ENCODE assay signal across 23 cellular contexts in the genomic region with DNA sequence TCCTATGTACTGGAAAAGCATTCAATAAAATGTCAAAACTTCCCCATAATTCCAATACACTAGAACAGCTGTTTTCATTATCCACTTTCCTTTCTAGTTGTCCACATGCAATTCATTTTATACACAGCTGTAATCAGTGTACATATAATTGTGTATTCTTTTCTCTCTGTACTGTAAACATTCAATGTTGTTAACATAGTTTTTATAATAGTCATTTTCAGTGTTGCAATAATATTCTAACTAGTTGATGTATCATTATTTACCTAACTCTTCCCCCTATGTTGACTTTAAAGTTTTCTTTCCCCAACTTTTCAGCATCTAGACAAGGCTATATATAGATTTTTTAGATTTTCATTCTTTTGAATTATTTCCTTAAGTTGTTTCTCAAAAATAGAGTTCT. TPM values are rescaled to one million over a fixed set of nuclear protein-coding genes. Genes with fewer than 3 reads are reported as not detected.
DNase-seq lines count a peak whose midpoint lies in the region; ATAC-seq, FAIRE-seq and TF ChIP-seq lines count a peak whose summit lies in the region.
"Had no signal": no experiment of that assay in that cellular context is flagged by ENCODE, and none has a peak within 500 bp of the region (broad histone marks: within the 10 kb centered on the region; RNA-seq: fewer than 3 reads in every experiment).

No MANE protein-coding gene starts in this region.

- H3K4me1 Mint-ChIP-seq in type B pancreatic cell (ENCODE audit: unreplicated experiment), result no peaks in the 10 kb centered on the region

- peak; percentile 39 for FAIRE-seq in pancreas (lab: Jason Lieb, UNC)

- H3K27ac ChIP-seq in RWPE2 (ENCODE audit: poor library complexity, severe bottlenecking) (no peak overlapping the region), pancreas (no peak overlapping the region)
- H3K27ac ChIP-seq: colonic mucosa, RWPE1, transverse colon, VCaP had no signal

- ATAC-seq in RWPE2 (ENCODE audit: low read depth) (peak; percentile 76), pancreas (no peak), HG03354 (IDR thresholded peaks at IDR 0.05; ENCODE audit: poor library complexity, severe bottlenecking, unreplicated experiment) (no peak)
- ATAC-seq: naive thymus-derived CD8-positive, alpha-beta T cell; stimulated activated naive CD8-positive, alpha-beta T cell treated with anti-CD3 and anti-CD28 coated beads, Interleukin-15, amount 100 ng/mL, for 72 hours had no signal

- H3K9me3 Mint-ChIP-seq in type B pancreatic cell, result peaks cover 5% of the 10 kb centered on the region

- peaks cover 7% of the 10 kb centered on the region for H3K36me3 Mint-ChIP-seq in type B pancreatic cell

- no peaks in the 10 kb centered on the region for H3K27me3 Mint-ChIP-seq in type B pancreatic cell
- H3K27me3 Mint-ChIP-seq: activated CD4-positive, alpha-beta T cell treated with anti-CD3 and anti-CD28 coated beads, Interleukin-2, amount 10 ng/mL, durations not matched to agents 7 days and 5 days; CD4-positive, alpha-beta T cell; naive thymus-derived CD8-positive, alpha-beta T cell; stimulated activated naive CD8-positive, alpha-beta T cell treated with anti-CD3 and anti-CD28 coated beads, Interleukin-15, amount 100 ng/mL, for 72 hours had no signal

- no peaks in the 10 kb centered on the region for H3K27me3 ChIP-seq in RWPE2 (ENCODE audit: insufficient read depth, poor library complexity, severe bottlenecking)
- no peaks in the 10 kb centered on the region for H3K27me3 ChIP-seq in pancreas
- H3K27me3 ChIP-seq: colonic mucosa, transverse colon had no signal

- intact Hi-C loops in pancreas (cut with DNase I), result no loop called here

- H3K4me3 ChIP-seq in RWPE2 (ENCODE audit: severe bottlenecking) (no peak overlapping the region), pancreas (no peak overlapping the region)
- H3K4me3 ChIP-seq: colonic mucosa, transverse colon had no signal

- peaks cover 22% of the 10 kb centered on the region for H3K4me1 ChIP-seq in RWPE2 (ENCODE audit: insufficient read depth, poor library complexity, severe bottlenecking)
- no peaks in the 10 kb centered on the region for H3K4me1 ChIP-seq in pancreas
- H3K4me1 ChIP-seq: colonic mucosa had no signal

- H3K9me3 ChIP-seq in RWPE2 (ENCODE audit: severe bottlenecking), result no peaks in the 10 kb centered on the region
- no peaks in the 10 kb centered on the region for H3K9me3 ChIP-seq in pancreas
- H3K9me3 ChIP-seq: colonic mucosa, SK-N-SH, transverse colon had no signal

- H3K36me3 ChIP-seq in RWPE2 (ENCODE audit: low read depth), result no peaks in the 10 kb centered on the region
- H3K36me3 ChIP-seq in pancreas, result no peaks in the 10 kb centered on the region
- H3K36me3 ChIP-seq: colonic mucosa, transverse colon had no signal

- no peak overlapping the region for H3K4me3 Mint-ChIP-seq in type B pancreatic cell
- H3K4me3 Mint-ChIP-seq: activated CD4-positive, alpha-beta T cell treated with anti-CD3 and anti-CD28 coated beads, Interleukin-2, amount 10 ng/mL, durations not matched to agents 7 days and 5 days; activated naive CD4-positive, alpha-beta T cell treated with anti-CD3 and anti-CD28 coated beads for 36 hours; CD4-positive, alpha-beta T cell; naive thymus-derived CD8-positive, alpha-beta T cell; stimulated activated naive CD8-positive, alpha-beta T cell treated with anti-CD3 and anti-CD28 coated beads, Interleukin-15, amount 100 ng/mL, for 72 hours had no signal

- peak; percentile 66 for DNase-seq in ELR (ENCODE audit: low read depth)
- no peak for DNase-seq in RWPE2 (ENCODE audit: low spot score)
- DNase-seq in fibroblast of peridontal ligament (ENCODE audit: extremely low read depth), result peak; percentile 89
- no peak for DNase-seq in pancreas
- DNase-seq in activated CD8-positive, alpha-beta memory T cell treated with anti-CD3 and anti-CD28 coated beads, Interleukin-2, amount 50 U/mL, for 48 hours, result no peak
- no peak for DNase-seq in HuH-7 (ENCODE audit: low spot score)
- DNase-seq in type B pancreatic cell (ENCODE audit: extremely low spot score, unreplicated experiment), result no peak
- DNase-seq: activated CD4-positive, alpha-beta T cell treated with anti-CD3 and anti-CD28 coated beads, Interleukin-2, amount 10 ng/mL, durations not matched to agents 7 days and 5 days; activated naive CD4-positive, alpha-beta T cell treated with anti-CD3 and anti-CD28 coated beads for 36 hours; amygdala; CD4-positive, alpha-beta T cell; colonic mucosa; foreskin melanocyte; naive thymus-derived CD8-positive, alpha-beta T cell; NCI-H1105; NCI-H2029; NCI-H774; SK-N-SH; stimulated activated naive CD8-positive, alpha-beta T cell treated with anti-CD3 and anti-CD28 coated beads, Interleukin-15, amount 100 ng/mL, for 72 hours; transverse colon had no signal

- H3K27ac Mint-ChIP-seq in type B pancreatic cell, result no peak overlapping the region
- H3K27ac Mint-ChIP-seq: activated CD4-positive, alpha-beta T cell treated with anti-CD3 and anti-CD28 coated beads, Interleukin-2, amount 10 ng/mL, durations not matched to agents 7 days and 5 days; activated naive CD4-positive, alpha-beta T cell treated with anti-CD3 and anti-CD28 coated beads for 36 hours; CD4-positive, alpha-beta T cell had no signal

- TF ChIP-seq CTCF in RWPE2 (IDR thresholded peaks at IDR 0.05; ENCODE audit: poor library complexity, severe bottlenecking), result no peak
- TF ChIP-seq CTCF in pancreas (IDR thresholded peaks at IDR 0.05), result no peak
- no peak for TF ChIP-seq CTCF in type B pancreatic cell (conservative IDR thresholded peaks at IDR 0.05)

RNA-seq across cellular contexts. Expression of gene DIPK1A, which starts 44.4 kb away (rescaled TPM):
- 1 to 10 TPM; 1.1 to 5.4 (median 2.5) TPM for total RNA-seq in pancreas
- 1 to 10 TPM in 1 of 2 donors, under 1 TPM in 1; 0.80 to 1.4 TPM for polyA plus RNA-seq in pancreas
- 4.6 and 9.8 TPM in 2 replicates for total RNA-seq in type B pancreatic cell (ENCODE audit: low replicate concordance)

Comparison
In these comparisons a context has a peak if more than half of its experiments do, and no peak if none do; other contexts are left out.
1. DNase-seq: peak in ELR (single experiment) and fibroblast of peridontal ligament (single experiment); none in RWPE2 (single experiment), pancreas (0 of 6), activated CD8-positive, alpha-beta memory T cell treated with anti-CD3 and anti-CD28 coated beads, Interleukin-2, amount 50 U/mL, for 48 hours (single experiment), HuH-7 (single experiment) and type B pancreatic cell (single experiment).